In genomic region chr15:73632670-73633058, GRCh38 we compare ENCODE assay signal across 8 cellular contexts. TPM values are rescaled to one million over a fixed set of nuclear protein-coding genes. Genes with fewer than 3 reads are reported as not detected.
DNase-seq lines count a peak whose midpoint lies in the region; ATAC-seq lines count a peak whose summit lies in the region.

No MANE protein-coding gene starts in this region.

- no peak for ATAC-seq in stimulated activated naive CD8-positive, alpha-beta T cell treated with anti-CD3 and anti-CD28 coated beads, Interleukin-15, Interleukin-2, amounts not matched to agents 100 U/mL and 50 U/mL, for 24 hours
- ATAC-seq in HG02623 (IDR thresholded peaks at IDR 0.05; ENCODE audit: unreplicated experiment), result no peak
- no peak for ATAC-seq in HG03571 (IDR thresholded peaks at IDR 0.05; ENCODE audit: unreplicated experiment)

- no peaks in the 10 kb centered on the region for H3K9me3 Mint-ChIP-seq in stimulated activated naive CD8-positive, alpha-beta T cell treated with anti-CD3 and anti-CD28 coated beads, Interleukin-15, Interleukin-2, amounts not matched to agents 100 ng/mL and 50 ng/mL, for 24 hours

- peaks cover 69% of the 10 kb centered on the region for H3K4me1 Mint-ChIP-seq in stimulated activated naive CD8-positive, alpha-beta T cell treated with anti-CD3 and anti-CD28 coated beads, Interleukin-15, Interleukin-2, amounts not matched to agents 100 ng/mL and 50 ng/mL, for 24 hours (ENCODE audit: low read depth)

- peak overlapping the region; percentile 77 for H3K27ac Mint-ChIP-seq in stimulated activated naive CD8-positive, alpha-beta T cell treated with anti-CD3 and anti-CD28 coated beads, Interleukin-15, Interleukin-2, amounts not matched to agents 100 ng/mL and 50 ng/mL, for 24 hours

- H3K27me3 Mint-ChIP-seq in stimulated activated naive CD8-positive, alpha-beta T cell treated with anti-CD3 and anti-CD28 coated beads, Interleukin-15, Interleukin-2, amounts not matched to agents 100 ng/mL and 50 ng/mL, for 24 hours, result peaks cover 10% of the 10 kb centered on the region

- no peak for DNase-seq in stimulated activated naive CD8-positive, alpha-beta T cell treated with anti-CD3 and anti-CD28 coated beads, Interleukin-15, Interleukin-2, amounts not matched to agents 100 U/mL and 50 U/mL, for 24 hours
- DNase-seq in RKO (ENCODE audit: low spot score) (peak; percentile 8), dermis blood vessel endothelial cell (peak; percentile 19), AG08395 (ENCODE audit: low spot score) (no peak)

- no peaks in the 10 kb centered on the region for H3K9me3 ChIP-seq in muscle layer of colon (ENCODE audit: low read length)

- peak overlapping the region; percentile 97 for H3K27ac ChIP-seq in muscle layer of colon (ENCODE audit: low read depth, low read length)

- no peaks in the 10 kb centered on the region for H3K27me3 ChIP-seq in muscle layer of colon (ENCODE audit: control insufficient read depth in 1 of 2, insufficient read depth in 2 of 2, low read length in 2 of 2)

- H3K4me3 Mint-ChIP-seq in stimulated activated naive CD8-positive, alpha-beta T cell treated with anti-CD3 and anti-CD28 coated beads, Interleukin-15, Interleukin-2, amounts not matched to agents 100 ng/mL and 50 ng/mL, for 24 hours, result peak overlapping the region; percentile 87

- H3K4me3 ChIP-seq in muscle layer of colon (ENCODE audit: low read depth in 1 of 2, low read length in 2 of 2), result peak overlapping the region; percentile 80 to 94

- H3K4me1 ChIP-seq in muscle layer of colon (ENCODE audit: insufficient read depth, low read length), result peaks cover 44% of the 10 kb centered on the region

- H3K9ac ChIP-seq in muscle layer of colon (ENCODE audit: low read length), result peak overlapping the region; percentile 83

- H3K36me3 Mint-ChIP-seq in stimulated activated naive CD8-positive, alpha-beta T cell treated with anti-CD3 and anti-CD28 coated beads, Interleukin-15, Interleukin-2, amounts not matched to agents 100 ng/mL and 50 ng/mL, for 24 hours (ENCODE audit: low read depth), result peaks cover 7% of the 10 kb centered on the region

- H3K36me3 ChIP-seq in muscle layer of colon (ENCODE audit: insufficient read depth, low read length), result no peaks in the 10 kb centered on the region

RNA-seq across cellular contexts. Expression of gene NPTN, which starts 0.5 kb away (rescaled TPM):
- 102 and 136 TPM in 2 replicates for total RNA-seq in dermis blood vessel endothelial cell

RNA-seq across cellular contexts. Expression of gene CD276, which starts 51.5 kb away (rescaled TPM):
- total RNA-seq in dermis blood vessel endothelial cell, result 43.6 and 106 TPM in 2 replicates

Comparison
In these comparisons a context has a peak if more than half of its experiments do, and no peak if none do; other contexts are left out.
1. DNase-seq: peak in RKO (single experiment) and dermis blood vessel endothelial cell (single experiment); none in stimulated activated naive CD8-positive, alpha-beta T cell treated with anti-CD3 and anti-CD28 coated beads, Interleukin-15, Interleukin-2, amounts not matched to agents 100 U/mL and 50 U/mL, for 24 hours (single experiment) and AG08395 (single experiment).